8 cellular contexts compared by ENCODE assay signal in genomic region chr17:1648582-1649115, GRCh38. TPM values are rescaled to one million over a fixed set of nuclear protein-coding genes. Genes with fewer than 3 reads are reported as not detected.
DNase-seq lines count a peak whose midpoint lies in the region; FAIRE-seq and TF ChIP-seq lines count a peak whose summit lies in the region.

No MANE protein-coding gene starts in this region.

- H3K4me2 ChIP-seq in MM.1S (ENCODE audit: low read depth, low read length), result peak overlapping the region; percentile 99

- in situ Hi-C loops in astrocyte of the cerebellum (cut with HindIII; ENCODE audit: low sequenced_read_pairs), result no loop called here

- H3K27ac Mint-ChIP-seq in T-helper 2 cell treated with Interferon-gamma antibody and Interleukin-4, amounts not matched to agents 5 μg/mL and 100 μg/mL, for 36 hours, result no peak overlapping the region

- H3F3A ChIP-seq in MM.1S (ENCODE audit: insufficient read depth, low read length), result peaks cover 27% of the 10 kb centered on the region

- H3K79me2 ChIP-seq in MM.1S (ENCODE audit: low read length), result no peaks in the 10 kb centered on the region

- no peaks in the 10 kb centered on the region for H3K27me3 ChIP-seq in GM06990 (replicated peaks; ENCODE audit: control insufficient read depth, insufficient read depth, low read length)
- no peaks in the 10 kb centered on the region for H3K27me3 ChIP-seq in MM.1S (replicated peaks; ENCODE audit: insufficient read depth, low read length)
- H3K27me3 ChIP-seq in sigmoid colon, result no peaks in the 10 kb centered on the region

- peaks cover 26% of the 10 kb centered on the region for H3K4me1 Mint-ChIP-seq in T-helper 2 cell treated with Interferon-gamma antibody and Interleukin-4, amounts not matched to agents 5 μg/mL and 100 μg/mL, for 36 hours (ENCODE audit: low read depth)

- no peaks in the 10 kb centered on the region for H3K9me2 ChIP-seq in MM.1S (replicated peaks; ENCODE audit: insufficient read depth, low read length)

- peak overlapping the region; percentile 63 for H3K4me3 Mint-ChIP-seq in T-helper 2 cell treated with Interferon-gamma antibody and Interleukin-4, amounts not matched to agents 5 μg/mL and 100 μg/mL, for 36 hours

- 6 to 7% methylated on average over 48 of the region's 48 CpGs for WGBS in sigmoid colon, 2 donors

- H3K36me3 ChIP-seq in GM06990 (ENCODE audit: control insufficient read depth, insufficient read depth, low read length), result peaks cover 24% of the 10 kb centered on the region
- no peaks in the 10 kb centered on the region; the same call in none of the 2 replicates for H3K36me3 ChIP-seq in MM.1S (replicated peaks; ENCODE audit: insufficient read depth, low read length)
- peaks cover 32 to 35% (median 34%) of the 10 kb centered on the region in 4 donors for H3K36me3 ChIP-seq in sigmoid colon

- intact Hi-C loops in sigmoid colon (cut with DNase I), result loop anchor here (1.0 to 5.0 kb wide), 5 partner anchors 36 to 381 kb away; partner anchors contain the start of gene PRPF8

- no peak for TF ChIP-seq EP300 in sigmoid colon (IDR thresholded peaks at IDR 0.05)

- peaks cover 29% of the 10 kb centered on the region for H3K36me3 Mint-ChIP-seq in T-helper 2 cell treated with Interferon-gamma antibody and Interleukin-4, amounts not matched to agents 5 μg/mL and 100 μg/mL, for 36 hours (ENCODE audit: low read depth)

- no peaks in the 10 kb centered on the region for H3K27me3 Mint-ChIP-seq in T-helper 2 cell treated with Interferon-gamma antibody and Interleukin-4, amounts not matched to agents 5 μg/mL and 100 μg/mL, for 36 hours (ENCODE audit: low read depth)

- peak overlapping the region; percentile 94 for H2AFZ ChIP-seq in MM.1S (ENCODE audit: low read length)

- no peaks in the 10 kb centered on the region for H3K9me3 ChIP-seq in MM.1S (replicated peaks; ENCODE audit: insufficient read depth, low read length)
- H3K9me3 ChIP-seq in sigmoid colon, result no peaks in the 10 kb centered on the region

- peak overlapping the region; percentile 53 for H3K4me3 ChIP-seq in GM06990 (replicated peaks; ENCODE audit: low read depth, low read length)
- H3K4me3 ChIP-seq in MM.1S (ENCODE audit: low read length), result peak overlapping the region; percentile 63
- peak overlapping the region; percentile 39 for H3K4me3 ChIP-seq in astrocyte of the cerebellum (ENCODE audit: low read depth, low read length)
- H3K4me3 ChIP-seq in sigmoid colon, result peak overlapping the region; percentile 17 to 89 (median 84)

- TF ChIP-seq POLR2A in H54 (IDR thresholded peaks at IDR 0.05; ENCODE audit: low read depth, low read length) (no peak), sigmoid colon (IDR thresholded peaks at IDR 0.05) (no peak)

- DNase-seq in GM06990 (ENCODE audit: extremely low read depth, insufficient read length), result peak; percentile 92
- peak; percentile 89 for DNase-seq in H54 (ENCODE audit: insufficient read length, low spot score)
- peak; percentile 96 for DNase-seq in MM.1S
- peak; percentile 92 for DNase-seq in T-helper 2 cell treated with Interferon-gamma antibody and Interleukin-4, amounts not matched to agents 5 μg/mL and 100 μg/mL, for 36 hours (ENCODE audit: low spot score)
- DNase-seq in astrocyte of the cerebellum (ENCODE audit: low read depth), result peak; percentile 86
- DNase-seq in hypothalamus (lab: John Stamatoyannopoulos, UW), result peak in 49 of 51 donors; percentile 45 to 98 (median 89)
- DNase-seq in sigmoid colon, result peak; percentile 97
- DNase-seq in iPS-NIHi11 (ENCODE audit: low spot score), result no peak

- no peaks in the 10 kb centered on the region for H3K9me3 Mint-ChIP-seq in T-helper 2 cell treated with Interferon-gamma antibody and Interleukin-4, amounts not matched to agents 5 μg/mL and 100 μg/mL, for 36 hours

- no peak for FAIRE-seq in H54 (lab: Jason Lieb, UNC)

- H3K27ac ChIP-seq in MM.1S (ENCODE audit: low read length) (no peak overlapping the region), sigmoid colon (peak overlapping the region; percentile 100)

- TF ChIP-seq CTCF in GM06990 (IDR thresholded peaks at IDR 0.05; ENCODE audit: insufficient read depth, low read length, poor library complexity, severe bottlenecking) (peak; percentile 96), MM.1S (IDR thresholded peaks at IDR 0.05; ENCODE audit: low read length) (peak; percentile 75), astrocyte of the cerebellum (IDR thresholded peaks at IDR 0.05; ENCODE audit: low read depth, low read length, missing control alignments) (peak; percentile 78), sigmoid colon (IDR thresholded peaks at IDR 0.05) (peak; percentile 46 to 94 (median 64))

- peak overlapping the region; percentile 42; the same call in 1 of the 2 replicates for H3K9ac ChIP-seq in MM.1S (ENCODE audit: low read length)

- no peaks in the 10 kb centered on the region for H4K20me1 ChIP-seq in MM.1S (ENCODE audit: insufficient read depth, low read length)

- H3K4me1 ChIP-seq in MM.1S (ENCODE audit: low read length) (peaks cover 19% of the 10 kb centered on the region), sigmoid colon (peaks cover 0 to 51% (median 46%) of the 10 kb centered on the region in 4 donors)

RNA-seq across cellular contexts. Expression of gene RILP, which starts 1.0 kb away (rescaled TPM):
- 10 to 100 TPM; 13.6 to 33.0 (median 19.0) TPM for total RNA-seq in sigmoid colon
- 10 to 100 TPM; 28.5 to 40.5 (median 37.8) TPM for polyA plus RNA-seq in sigmoid colon

RNA-seq across cellular contexts. Expression of gene SCARF1, which starts 3.1 kb away (rescaled TPM):
- 10 to 100 TPM in 1 of 4 donors, 1 to 10 TPM in 3; 4.3 to 10.2 (median 5.9) TPM for total RNA-seq in sigmoid colon
- polyA plus RNA-seq in sigmoid colon, result 1 to 10 TPM; 2.1 to 7.5 (median 2.4) TPM

RNA-seq across cellular contexts. Expression of gene SLC43A2, which starts 20.0 kb away (rescaled TPM):
- 1 to 10 TPM; 7.1 to 9.2 (median 7.9) TPM for total RNA-seq in sigmoid colon
- polyA plus RNA-seq in sigmoid colon, result 10 to 100 TPM in 1 of 3 donors, 1 to 10 TPM in 2; 2.4 to 16.5 (median 4.4) TPM

RNA-seq across cellular contexts. Expression of gene PRPF8, which starts 36.0 kb away (rescaled TPM):
- 100 to 1,000 TPM; 115 to 155 (median 125) TPM for total RNA-seq in sigmoid colon
- 10 to 100 TPM; 25.9 to 92.8 (median 34.2) TPM for polyA plus RNA-seq in sigmoid colon
